In genomic region chr1:64846573-64847430, GRCh38 we compare ENCODE assay signal across 18 cellular contexts.
DNase-seq lines count a peak whose midpoint lies in the region; ATAC-seq and TF ChIP-seq lines count a peak whose summit lies in the region.
"Had no signal": no experiment of that assay in that cellular context is flagged by ENCODE, and none has a peak within 500 bp of the region (broad histone marks: within the 10 kb centered on the region; RNA-seq: fewer than 3 reads in every experiment).

No MANE protein-coding gene starts in this region.

- H3K27ac ChIP-seq in right atrium auricular region, result no peak overlapping the region
- H3K27ac ChIP-seq: adrenal gland, heart left ventricle, neutrophil, Peyer's patch, SJSA1 had no signal

- peak overlapping the region; percentile 73 for H3K27ac Mint-ChIP-seq in central memory CD8-positive, alpha-beta T cell (ENCODE audit: low read depth)
- peak overlapping the region; percentile 70 to 77 for H3K27ac Mint-ChIP-seq in natural killer cell
- H3K27ac Mint-ChIP-seq: dendritic cell treated with granulocyte-macrophage colony-stimulating factor and Interleukin-4, amounts not matched to agents 40 ng/mL and 50 ng/mL, for 4 days; T-helper 1 cell treated with Interleukin-12 subunit alpha and Interleukin-12 subunit beta and Interleukin-4 antibody, amounts not matched to agents 30 μg/mL and 1 μg/mL, for 36 hours had no signal

- no peak for ATAC-seq in Right ventricle myocardium inferior
- no peak for ATAC-seq in central memory CD8-positive, alpha-beta T cell (replicated peaks; ENCODE audit: extremely low read depth, poor library complexity, severe bottlenecking)
- ATAC-seq in natural killer cell, result no peak
- ATAC-seq in HG02759 (IDR thresholded peaks at IDR 0.05; ENCODE audit: unreplicated experiment), result no peak
- ATAC-seq in GM19395 (IDR thresholded peaks at IDR 0.05; ENCODE audit: unreplicated experiment), result no peak

- peaks cover 49% of the 10 kb centered on the region for H3K36me3 Mint-ChIP-seq in central memory CD8-positive, alpha-beta T cell (ENCODE audit: insufficient read depth)
- peaks cover 2% of the 10 kb centered on the region for H3K36me3 Mint-ChIP-seq in natural killer cell

- TF ChIP-seq CTCF in right atrium auricular region (IDR thresholded peaks at IDR 0.05) (no peak), natural killer cell (IDR thresholded peaks at IDR 0.05) (no peak)

- no peaks in the 10 kb centered on the region for H3K27me3 Mint-ChIP-seq in central memory CD8-positive, alpha-beta T cell
- no peaks in the 10 kb centered on the region for H3K27me3 Mint-ChIP-seq in natural killer cell (ENCODE audit: low read depth in 2 of 2)
- H3K27me3 Mint-ChIP-seq: dendritic cell treated with granulocyte-macrophage colony-stimulating factor and Interleukin-4, amounts not matched to agents 40 ng/mL and 50 ng/mL, for 4 days had no signal

- H3K9me3 ChIP-seq in right atrium auricular region, result no peaks in the 10 kb centered on the region
- H3K9me3 ChIP-seq: adrenal gland, HAP-1, heart left ventricle, neutrophil, Peyer's patch, SJSA1 had no signal

- no peaks in the 10 kb centered on the region for H3K27me3 ChIP-seq in right atrium auricular region
- H3K27me3 ChIP-seq: adrenal gland, heart left ventricle, neutrophil, Peyer's patch, SJSA1 had no signal

- peak overlapping the region; percentile 19 for H3K4me3 Mint-ChIP-seq in central memory CD8-positive, alpha-beta T cell
- H3K4me3 Mint-ChIP-seq in natural killer cell, result no peak overlapping the region
- H3K4me3 Mint-ChIP-seq: dendritic cell treated with granulocyte-macrophage colony-stimulating factor and Interleukin-4, amounts not matched to agents 40 ng/mL and 50 ng/mL, for 4 days; T-helper 1 cell treated with Interleukin-12 subunit alpha and Interleukin-12 subunit beta and Interleukin-4 antibody, amounts not matched to agents 30 μg/mL and 1 μg/mL, for 36 hours had no signal

- peaks cover 13% of the 10 kb centered on the region for H3K4me1 Mint-ChIP-seq in central memory CD8-positive, alpha-beta T cell
- H3K4me1 Mint-ChIP-seq in natural killer cell, result peaks cover 9 to 31% of the 10 kb centered on the region in 2 donors

- H3K9me3 Mint-ChIP-seq in central memory CD8-positive, alpha-beta T cell, result no peaks in the 10 kb centered on the region
- H3K9me3 Mint-ChIP-seq in natural killer cell, result no peaks in the 10 kb centered on the region
- H3K9me3 Mint-ChIP-seq: dendritic cell treated with granulocyte-macrophage colony-stimulating factor and Interleukin-4, amounts not matched to agents 40 ng/mL and 50 ng/mL, for 4 days; T-helper 1 cell treated with Interleukin-12 subunit alpha and Interleukin-12 subunit beta and Interleukin-4 antibody, amounts not matched to agents 30 μg/mL and 1 μg/mL, for 36 hours had no signal

- H3K36me3 ChIP-seq in right atrium auricular region, result peaks cover 77% of the 10 kb centered on the region
- H3K36me3 ChIP-seq: HAP-1 had no signal

- intact Hi-C loops in Right ventricle myocardium inferior (cut with DNase I) (no loop called here), natural killer cell (cut with micrococcal nuclease) (no loop called here)

- H3K4me1 ChIP-seq in right atrium auricular region, result peaks cover 0 to 9% of the 10 kb centered on the region in 2 donors
- H3K4me1 ChIP-seq: HAP-1, Peyer's patch, SJSA1 had no signal

- H3K4me3 ChIP-seq in right atrium auricular region, result no peak overlapping the region
- H3K4me3 ChIP-seq: adrenal gland, HAP-1, heart left ventricle, Peyer's patch, SJSA1 had no signal

- DNase-seq in right atrium auricular region (ENCODE audit: low spot score) (peak; percentile 9), Right ventricle myocardium inferior (ENCODE audit: missing footprints) (no peak), natural killer cell (no peak), T-helper 9 cell (no peak)
- no peak for DNase-seq in central memory CD8-positive, alpha-beta T cell (ENCODE audit: low spot score in 2 of 2)
- DNase-seq: adrenal gland; heart left ventricle; NCI-H2107; NCI-H510A; NK-92 treated with Interleukin-12 subunit alpha and Interleukin-12 subunit beta, amount 100 ng/mL, for 24 hours; Peyer's patch had no signal
